Comparison of ENCODE assay signal across 23 cellular contexts in the genomic region with DNA sequence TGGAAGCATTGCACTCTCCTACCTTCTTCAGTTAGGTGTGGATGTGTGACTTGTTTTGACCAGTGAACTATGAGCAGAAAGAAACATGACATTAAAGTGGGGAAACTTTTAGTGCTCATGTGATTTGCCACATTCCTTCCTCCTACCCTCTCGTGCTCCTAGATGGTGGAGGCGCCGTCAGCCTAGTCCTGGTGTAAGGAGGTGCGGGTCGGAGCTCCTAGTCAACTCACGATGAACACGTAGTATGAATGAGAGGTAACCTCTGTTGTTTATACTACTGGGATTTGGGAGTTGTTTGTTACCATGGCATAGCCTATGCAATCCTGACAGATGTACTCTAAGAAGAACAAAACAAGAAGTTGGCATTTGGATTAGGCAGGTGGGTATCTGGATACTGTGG. TPM values are rescaled to one million over a fixed set of nuclear protein-coding genes. Genes with fewer than 3 reads are reported as not detected.
DNase-seq lines count a peak whose midpoint lies in the region; ATAC-seq, FAIRE-seq and TF ChIP-seq lines count a peak whose summit lies in the region.
"Had no signal": no experiment of that assay in that cellular context is flagged by ENCODE, and none has a peak within 500 bp of the region (broad histone marks: within the 10 kb centered on the region; RNA-seq: fewer than 3 reads in every experiment).

No MANE protein-coding gene starts in this region.

- TF ChIP-seq POLR2A in IMR-90 (IDR thresholded peaks at IDR 0.05; ENCODE audit: low read depth, low read length) (no peak), HepG2 (IDR thresholded peaks at IDR 0.05; ENCODE audit: insufficient read depth in 1 of 2, low read depth in 2 of 2, low read length in 2 of 2) (no peak)

- H3K27ac ChIP-seq in IMR-90 (ENCODE audit: insufficient read depth, low read length) (peak overlapping the region; percentile 13; the same call in 1 of the 2 replicates), astrocyte (ENCODE audit: low read depth, low read length) (peak overlapping the region; percentile 83), HepG2 (ENCODE audit: extremely low read length, insufficient read depth, low read length) (peak overlapping the region; percentile 43)
- H3K27ac ChIP-seq: C4-2B, HL-60 had no signal

- no peaks in the 10 kb centered on the region for H3K27me3 Mint-ChIP-seq in astrocyte (ENCODE audit: low read depth, unreplicated experiment)
- H3K27me3 Mint-ChIP-seq in stimulated activated naive B cell treated with anti-CD40 and anti-IgM and Interleukin-4, amounts not matched to agents 10 μg/mL and 1 μg/mL and 100 μg/mL, for 72 hours, result no peaks in the 10 kb centered on the region

- H3K27me3 ChIP-seq in IMR-90 (ENCODE audit: control insufficient read depth, insufficient read depth, low read length), result no peaks in the 10 kb centered on the region
- no peaks in the 10 kb centered on the region for H3K27me3 ChIP-seq in astrocyte (ENCODE audit: insufficient read depth, low read length)
- no peaks in the 10 kb centered on the region for H3K27me3 ChIP-seq in HepG2 (ENCODE audit: control insufficient read depth in 1 of 2, insufficient read depth in 2 of 2, low read length in 2 of 2)
- H3K27me3 ChIP-seq: MG63, Peyer's patch had no signal

- DNase-seq in IMR-90 (no peak), astrocyte (ENCODE audit: low read depth) (no peak), HepG2 (ENCODE audit: low spot score) (no peak), NCI-H2171 (lab: John Stamatoyannopoulos, UW) (no peak), NCI-H1436 treated with DMSO at 0.1 percent for 48 hours (lab: John Stamatoyannopoulos, UW) (no peak)
- no peak for DNase-seq in stimulated activated naive B cell treated with anti-CD40 and anti-IgM and Interleukin-4, amounts not matched to agents 10 μg/mL and 1 μg/mL and 100 μg/mL, for 72 hours
- DNase-seq in stimulated activated CD4-positive, alpha-beta T cell treated with anti-CD3 and anti-CD28 coated beads, Interleukin-4, amount 100 ng/mL, for 4 hours, result no peak
- DNase-seq: ACHN; DMS 273 treated with DMSO at 0.1 percent for 48 hours; DND-41; Kasumi-1; MG63; NCI-H1048; NCI-H1436; NCI-H2081; NCI-H446 treated with DMSO at 0.1 percent for 48 hours; NCI-H748 treated with DMSO at 0.1 percent for 48 hours; NK-92 treated with Interleukin-12 subunit alpha and Interleukin-12 subunit beta, amount 100 ng/mL, for 24 hours; Peyer's patch had no signal

- H3K9me3 ChIP-seq in IMR-90 (ENCODE audit: control insufficient read depth, insufficient read depth, low read length), result no peaks in the 10 kb centered on the region
- H3K9me3 ChIP-seq in astrocyte (ENCODE audit: insufficient read depth, low read depth, low read length), result peaks cover 3% of the 10 kb centered on the region
- peaks cover 6% of the 10 kb centered on the region; the same call in 1 of the 2 replicates for H3K9me3 ChIP-seq in HepG2 (ENCODE audit: low read length)
- H3K9me3 ChIP-seq: Peyer's patch had no signal

- dilution Hi-C loops in IMR-90 (cut with HindIII; ENCODE audit: low sequenced_read_pairs, unreplicated experiment), result no loop called here

- ATAC-seq in IMR-90 (ENCODE audit: low read depth) (no peak), HepG2 (no peak), HG02938 (IDR thresholded peaks at IDR 0.05; ENCODE audit: unreplicated experiment) (no peak)
- no peak for ATAC-seq in stimulated activated naive B cell treated with anti-CD40 and anti-IgM and Interleukin-4, amounts not matched to agents 10 μg/mL and 1 μg/mL and 100 μg/mL, for 72 hours (replicated peaks)

- peaks cover 65% of the 10 kb centered on the region for H3K79me2 ChIP-seq in astrocyte (ENCODE audit: insufficient read depth, low read length)
- peaks cover 48% of the 10 kb centered on the region for H3K79me2 ChIP-seq in HepG2 (ENCODE audit: insufficient read depth, low read length)

- in situ Hi-C loops in IMR-90 (cut with MboI; ENCODE audit: low sequenced_read_pairs), result no loop called here
- in situ Hi-C loops in HepG2 (cut with HindIII; ENCODE audit: extremely low pct_ligation_motif_present, low pct_unique_long_range_greater_than_20kb), result no loop called here

- H3K18ac ChIP-seq in IMR-90 (ENCODE audit: low read depth, low read length), result peak overlapping the region; percentile 87

- peaks cover 37% of the 10 kb centered on the region for H3K9me1 ChIP-seq in IMR-90 (ENCODE audit: insufficient read depth, low read length)

- peak overlapping the region; percentile 93 for H2AK5ac ChIP-seq in IMR-90 (ENCODE audit: low read depth, low read length)

- H2BK15ac ChIP-seq in IMR-90 (ENCODE audit: low read depth, low read length), result peak overlapping the region; percentile 91; the same call in 2 of the 3 replicates

- no peak for TF ChIP-seq CTCF in IMR-90 (conservative IDR thresholded peaks at IDR 0.05; ENCODE audit: low read depth, low read length)
- no peak for TF ChIP-seq CTCF in astrocyte (IDR thresholded peaks at IDR 0.05; ENCODE audit: insufficient read depth, low read depth, low read length)
- TF ChIP-seq CTCF in HepG2 (CRISPR knock-in tag; IDR thresholded peaks at IDR 0.05), result no peak

- H3K4me1 ChIP-seq in IMR-90 (ENCODE audit: control insufficient read depth, insufficient read depth, low read length), result peaks cover 30% of the 10 kb centered on the region
- H3K4me1 ChIP-seq in astrocyte (ENCODE audit: insufficient read depth, low read length), result peaks cover 33% of the 10 kb centered on the region
- H3K4me1 ChIP-seq in HepG2 (ENCODE audit: insufficient read depth, low read length), result peaks cover 37% of the 10 kb centered on the region
- H3K4me1 ChIP-seq: HAP-1 had no signal

- H2AFZ ChIP-seq in IMR-90 (replicated peaks; ENCODE audit: low read length, poor library complexity), result no peak overlapping the region
- no peak overlapping the region for H2AFZ ChIP-seq in astrocyte (ENCODE audit: low read depth, low read length)
- no peak overlapping the region for H2AFZ ChIP-seq in HepG2 (ENCODE audit: low read length)

- peak overlapping the region; percentile 89 for H4K91ac ChIP-seq in IMR-90 (ENCODE audit: insufficient read depth, low read depth, low read length)

- H2BK5ac ChIP-seq in IMR-90 (ENCODE audit: low read depth, low read length, poor library complexity, severe bottlenecking), result peak overlapping the region; percentile 94

- H3K4me2 ChIP-seq in IMR-90 (ENCODE audit: low read depth, low read length), result no peak overlapping the region
- H3K4me2 ChIP-seq in astrocyte (ENCODE audit: low read length), result no peak overlapping the region
- peak overlapping the region; percentile 72 for H3K4me2 ChIP-seq in HepG2 (ENCODE audit: low read depth, low read length)

- peak overlapping the region; percentile 68 for H3K4ac ChIP-seq in IMR-90 (ENCODE audit: low read depth, low read length)

- 100% methylated on average over 4 of the region's 7 CpGs; no CpG with 5 or more reads in 1 of the 2 experiments for WGBS in IMR-90 (ENCODE audit: extremely low coverage in 2 of 2, insufficient read length in 1 of 2), 2 experiments
- WGBS in HepG2 (ENCODE audit: low lambda C conversion rate), result 93% methylated on average over 7 of the region's 7 CpGs

- H3K36me3 Mint-ChIP-seq in astrocyte (ENCODE audit: low read depth, unreplicated experiment), result peaks cover 36% of the 10 kb centered on the region
- H3K36me3 Mint-ChIP-seq in stimulated activated naive B cell treated with anti-CD40 and anti-IgM and Interleukin-4, amounts not matched to agents 10 μg/mL and 1 μg/mL and 100 μg/mL, for 72 hours, result peaks cover 21 to 31% of the 10 kb centered on the region in 2 donors

- no peak overlapping the region for H2AK9ac ChIP-seq in IMR-90 (replicated peaks; ENCODE audit: low read depth, low read length, poor library complexity)

- no peak for FAIRE-seq in astrocyte (lab: Jason Lieb, UNC)
- no peak for FAIRE-seq in HepG2 (lab: Jason Lieb, UNC)

- TF ChIP-seq RAD21 in IMR-90 (IDR thresholded peaks at IDR 0.05; ENCODE audit: low read length) (no peak), HepG2 (CRISPR knock-in tag; IDR thresholded peaks at IDR 0.05) (no peak)

- TF ChIP-seq EP300 in HepG2 (IDR thresholded peaks at IDR 0.05; ENCODE audit: low read depth in 2 of 2, low read length in 2 of 2), result no peak
- no peak for TF ChIP-seq EP300 in HepG2 (CRISPR knock-in tag; IDR thresholded peaks at IDR 0.05; ENCODE audit: borderline replicate concordance)

- peak overlapping the region; percentile 10; the same call in 1 of the 2 replicates for H4K5ac ChIP-seq in IMR-90 (ENCODE audit: low read depth, low read length)

- intact Hi-C loops in IMR-90 (cut with micrococcal nuclease) (loop anchor here (5.0 kb wide), 1 partner anchor 39 kb away; no protein-coding TSS in a partner anchor), HepG2 (cut with micrococcal nuclease; ENCODE audit: unreplicated experiment) (loop anchor here (2.0 kb wide), 1 partner anchor 57 kb away; no protein-coding TSS in a partner anchor)

- CTCF ChIA-PET in IMR-90 (lab: Yijun Ruan, JAX) (no interaction called here), HepG2 (lab: Yijun Ruan, JAX; ENCODE audit: low intra/inter-chr PET ratio, low total read pairs) (no interaction called here)

- no peak overlapping the region for H3K56ac ChIP-seq in IMR-90 (ENCODE audit: extremely low read depth, insufficient read depth, low read length)

- no TSS peak for BruUV-seq in IMR-90 (replicated peaks; lab: Mats Ljungman, UMichigan)
- BruUV-seq in HepG2 (replicated peaks; lab: Mats Ljungman, UMichigan), result no TSS peak

- H3K14ac ChIP-seq in IMR-90 (replicated peaks; ENCODE audit: low read depth, low read length), result peak overlapping the region; percentile 93

- H3K4me3 ChIP-seq in IMR-90 (ENCODE audit: insufficient read depth, low read depth, low read length) (no peak overlapping the region), astrocyte (ENCODE audit: insufficient read depth, low read depth, low read length) (no peak overlapping the region), HepG2 (replicated peaks in 1 of 3; ENCODE audit: insufficient read depth in 1 of 3, low read depth in 2 of 3, low read length in 3 of 3) (peak overlapping the region in 1 of 3 experiments; percentile 31; a peak in 1 of 6 replicates)
- H3K4me3 ChIP-seq: HAP-1, MG63, Peyer's patch had no signal

- peak overlapping the region; percentile 89 for H3K27ac Mint-ChIP-seq in astrocyte (ENCODE audit: unreplicated experiment)
- peak overlapping the region; percentile 70 for H3K27ac Mint-ChIP-seq in stimulated activated naive B cell treated with anti-CD40 and anti-IgM and Interleukin-4, amounts not matched to agents 10 μg/mL and 1 μg/mL and 100 μg/mL, for 72 hours

- POLR2A ChIA-PET in IMR-90 (lab: Charles Lee; ENCODE audit: unreplicated experiment), result no interaction called here
- POLR2A ChIA-PET in HepG2 (lab: Yijun Ruan, JAX), result no interaction called here

- H3K79me1 ChIP-seq in IMR-90 (ENCODE audit: low read depth in 1 of 2, low read length in 2 of 2), result peaks cover 47 to 91% of the 10 kb centered on the region in 2 experiments

- peak overlapping the region; percentile 80 for H2BK120ac ChIP-seq in IMR-90 (ENCODE audit: low read depth, low read length)

- H3K4me3 Mint-ChIP-seq in astrocyte (ENCODE audit: unreplicated experiment), result no peak overlapping the region
- no peak overlapping the region for H3K4me3 Mint-ChIP-seq in stimulated activated naive B cell treated with anti-CD40 and anti-IgM and Interleukin-4, amounts not matched to agents 10 μg/mL and 1 μg/mL and 100 μg/mL, for 72 hours

- H3K36me3 ChIP-seq in IMR-90 (ENCODE audit: control insufficient read depth, insufficient read depth, low read length) (peaks cover 6% of the 10 kb centered on the region; the same call in 1 of the 2 replicates), astrocyte (ENCODE audit: insufficient read depth, low read length) (no peaks in the 10 kb centered on the region), HepG2 (replicated peaks in 1 of 2; ENCODE audit: control insufficient read depth in 1 of 2, insufficient read depth in 2 of 2, low read length in 2 of 2) (0 out of 5 replicates have a peak, but pooled peaks cover 0 to 2% of the 10 kb centered on the region in 2 experiments)
- H3K36me3 ChIP-seq: HAP-1, MG63, Peyer's patch had no signal

- H3K9ac ChIP-seq in IMR-90 (ENCODE audit: low read depth, low read length) (no peak overlapping the region), astrocyte (ENCODE audit: low read length) (peak overlapping the region; percentile 1), HepG2 (ENCODE audit: insufficient read depth, low read depth, low read length) (0 out of 2 replicates have a peak overlapping the region, but pooled peaks have one; percentile 5)

- H4K8ac ChIP-seq in IMR-90 (ENCODE audit: low read depth in 2 of 2, low read length in 2 of 2), result peak overlapping the region; percentile 5 to 47; a peak in 3 of 4 replicates

- H4K20me1 ChIP-seq in IMR-90 (ENCODE audit: insufficient read depth, low read length) (peaks cover 63% of the 10 kb centered on the region), astrocyte (ENCODE audit: insufficient read depth, low read length) (peaks cover 57% of the 10 kb centered on the region), HepG2 (ENCODE audit: insufficient read depth, low read length) (no peaks in the 10 kb centered on the region)

- peak overlapping the region; percentile 22 for H2BK20ac ChIP-seq in IMR-90 (ENCODE audit: low read depth, low read length)

- peaks cover 10% of the 10 kb centered on the region for H3K9me3 Mint-ChIP-seq in astrocyte (ENCODE audit: unreplicated experiment)
- peaks cover 11% of the 10 kb centered on the region in 2 donors for H3K9me3 Mint-ChIP-seq in stimulated activated naive B cell treated with anti-CD40 and anti-IgM and Interleukin-4, amounts not matched to agents 10 μg/mL and 1 μg/mL and 100 μg/mL, for 72 hours

- peak overlapping the region; percentile 87; the same call in 1 of the 2 replicates for H3K23ac ChIP-seq in IMR-90 (ENCODE audit: low read depth, low read length)

- H3K4me1 Mint-ChIP-seq in astrocyte (ENCODE audit: low read depth, unreplicated experiment), result peaks cover 55% of the 10 kb centered on the region
- peaks cover 43 to 50% of the 10 kb centered on the region in 2 donors for H3K4me1 Mint-ChIP-seq in stimulated activated naive B cell treated with anti-CD40 and anti-IgM and Interleukin-4, amounts not matched to agents 10 μg/mL and 1 μg/mL and 100 μg/mL, for 72 hours

RNA-seq across cellular contexts. Expression of a gene that starts 47.4 kb away (rescaled TPM):
- total RNA-seq in IMR-90 (2012; rRNA removed), result 8.9 and 12.5 TPM in 2 replicates
- 19.5 and 21.9 TPM in 2 replicates for polyA plus RNA-seq in IMR-90 (2012; rRNA removed)
- polyA plus RNA-seq in IMR-90 (2012; cell fraction: cytosol; rRNA removed), result 12.2 and 18.8 TPM in 2 replicates
- 83.2 and 123 TPM in 2 replicates for polyA plus RNA-seq in IMR-90 (2012; cell fraction: nucleus; rRNA removed; ENCODE audit: low replicate concordance)
- 85.2 and 90.2 TPM in 2 replicates for total RNA-seq in astrocyte
- total RNA-seq in HepG2 (2016; rRNA removed; fragmentation: Illumina TruSeq; extraction: Trizol), result 8.0 and 10.1 TPM in 2 replicates
- 3.3 and 3.6 TPM in 2 replicates for total RNA-seq in HepG2 (2016; cell fraction: cytosol; rRNA removed; fragmentation: Illumina TruSeq; extraction: Trizol; ENCODE audit: low read depth)
- total RNA-seq in HepG2 (2016; cell fraction: insoluble cytoplasmic fraction; rRNA removed; fragmentation: Illumina TruSeq; extraction: Trizol), result 8.0 and 9.5 TPM in 2 replicates
- 5.3 and 6.0 TPM in 2 replicates for total RNA-seq in HepG2 (2016; cell fraction: membrane; rRNA removed; fragmentation: Illumina TruSeq; extraction: Trizol)
- 13.1 and 20.3 TPM in 2 replicates for total RNA-seq in HepG2 (2016; cell fraction: nucleus; rRNA removed; fragmentation: Illumina TruSeq; extraction: Trizol)
- polyA plus RNA-seq in HepG2 (2011; rRNA removed), result 15.0 and 16.6 TPM in 2 replicates
- polyA plus RNA-seq in HepG2 (2011; cell fraction: cytosol; rRNA removed), result 6.9 and 7.3 TPM in 2 replicates
- polyA plus RNA-seq in HepG2 (2011; cell fraction: nucleus; rRNA removed), result 65.2 and 85.5 TPM in 2 replicates
- 15.5 and 20.2 TPM in 2 replicates for polyA plus RNA-seq in HepG2 (2012)
- 0.62 and 0.76 TPM in 2 replicates for polyA plus RNA-seq in HepG2 (2016; cell fraction: cytosol; fragmentation: Illumina TruSeq; extraction: Trizol; ENCODE audit: low read depth)
- polyA plus RNA-seq in HepG2 (2016; cell fraction: insoluble cytoplasmic fraction; fragmentation: Illumina TruSeq; extraction: Trizol; ENCODE audit: low read depth), result 7.7 and 8.1 TPM in 2 replicates
- 2.2 and 2.3 TPM in 2 replicates for polyA plus RNA-seq in HepG2 (2016; cell fraction: membrane; fragmentation: Illumina TruSeq; extraction: Trizol; ENCODE audit: low read depth)
- 38.3 and 43.6 TPM in 2 replicates for polyA plus RNA-seq in HepG2 (2016; cell fraction: nucleus; fragmentation: Illumina TruSeq; extraction: Trizol; ENCODE audit: insufficient read depth, low read depth)
- polyA minus RNA-seq in HepG2 (2011; rRNA and poly(A)+ RNA removed; ENCODE audit: low replicate concordance), result 15.9 and 24.1 TPM in 2 replicates
- polyA minus RNA-seq in HepG2 (2011; cell fraction: cytosol; rRNA and poly(A)+ RNA removed), result 5.5 and 6.0 TPM in 2 replicates
- 28.0 and 32.8 TPM in 2 replicates for polyA minus RNA-seq in HepG2 (2011; cell fraction: nucleus; rRNA and poly(A)+ RNA removed)

Comparison
In these comparisons a context has a peak if more than half of its experiments do, and no peak if none do; other contexts are left out.
1. H3K27ac ChIP-seq: peak in every context shown above with its lines; median percentile 83 in astrocyte; 43 in HepG2; 13 in IMR-90.